ENCODE assay signal across 8 cellular contexts in genomic region chr1:155125946-155126493, GRCh38.
DNase-seq lines count a peak whose midpoint lies in the region; ATAC-seq and TF ChIP-seq lines count a peak whose summit lies in the region.

No MANE protein-coding gene starts in this region.

- no peaks in the 10 kb centered on the region for H3K36me3 Mint-ChIP-seq in stimulated activated memory B cell treated with anti-CD40 and anti-IgM and Interleukin-4, amounts not matched to agents 10 μg/mL and 1 μg/mL and 100 μg/mL, for 72 hours

- H3K9me3 Mint-ChIP-seq in stimulated activated memory B cell treated with anti-CD40 and anti-IgM and Interleukin-4, amounts not matched to agents 10 μg/mL and 1 μg/mL and 100 μg/mL, for 72 hours: no peaks in the 10 kb centered on the region

- H3K4me3 Mint-ChIP-seq in stimulated activated memory B cell treated with anti-CD40 and anti-IgM and Interleukin-4, amounts not matched to agents 10 μg/mL and 1 μg/mL and 100 μg/mL, for 72 hours: peak overlapping the region; percentile 36

- no peak for TF ChIP-seq CTCF in cardiac fibroblast (IDR thresholded peaks at IDR 0.05; ENCODE audit: low read depth, low read length)

- peaks cover 79% of the 10 kb centered on the region for H3K27me3 Mint-ChIP-seq in stimulated activated memory B cell treated with anti-CD40 and anti-IgM and Interleukin-4, amounts not matched to agents 10 μg/mL and 1 μg/mL and 100 μg/mL, for 72 hours

- DNase-seq in LoVo (ENCODE audit: low spot score): peak; percentile 65
- peak; percentile 13 to 57 for DNase-seq in cardiac fibroblast (ENCODE audit: low read depth in 2 of 2)
- DNase-seq in iris pigment epithelial cell (ENCODE audit: low read depth): peak; percentile 45
- DNase-seq in NCI-H446 treated with DMSO at 0.1 percent for 48 hours (lab: John Stamatoyannopoulos, UW): no peak
- DNase-seq in OCI-M1 (lab: John Stamatoyannopoulos, UW): no peak
- no peak for DNase-seq in stimulated activated naive CD4-positive, alpha-beta T cell (lab: John Stamatoyannopoulos, UW)

- H3K27ac Mint-ChIP-seq in stimulated activated memory B cell treated with anti-CD40 and anti-IgM and Interleukin-4, amounts not matched to agents 10 μg/mL and 1 μg/mL and 100 μg/mL, for 72 hours: no peak overlapping the region

- H3K4me1 Mint-ChIP-seq in stimulated activated memory B cell treated with anti-CD40 and anti-IgM and Interleukin-4, amounts not matched to agents 10 μg/mL and 1 μg/mL and 100 μg/mL, for 72 hours: peaks cover 25% of the 10 kb centered on the region

- no peak for ATAC-seq in stimulated activated memory B cell treated with anti-CD40 and anti-IgM and Interleukin-4, amounts not matched to agents 10 μg/mL and 1 μg/mL and 100 μg/mL, for 72 hours
- no peak for ATAC-seq in GM21737 (IDR thresholded peaks at IDR 0.05; ENCODE audit: unreplicated experiment)

- H3K4me3 ChIP-seq in cardiac fibroblast (replicated peaks in 1 of 2; ENCODE audit: low read depth in 2 of 2, low read length in 2 of 2): peak overlapping the region in 1 of 2 donors; percentile 55

Comparison
In these comparisons a context has a peak if more than half of its experiments do, and no peak if none do; other contexts are left out.
1. DNase-seq: peak in LoVo (single experiment), cardiac fibroblast (2 of 2) and iris pigment epithelial cell (single experiment); none in NCI-H446 treated with DMSO at 0.1 percent for 48 hours (single experiment), OCI-M1 (single experiment) and stimulated activated naive CD4-positive, alpha-beta T cell (0 of 6).